Comparison of ENCODE assay signal across 31 cellular contexts in genomic region chr4:46878641-46879040, GRCh38. TPM values are rescaled to one million over a fixed set of nuclear protein-coding genes. Genes with fewer than 3 reads are reported as not detected.
"Had no signal": no experiment of that assay in that cellular context is flagged by ENCODE, and none has a peak within 500 bp of the region (broad histone marks: within the 10 kb centered on the region; RNA-seq: fewer than 3 reads in every experiment).

No MANE protein-coding gene starts in this region.

- ATAC-seq: activated naive CD4-positive, alpha-beta T cell treated with anti-CD3 and anti-CD28 coated beads, Interleukin-2, amount 50 U/mL, for 72 hours; activated T-helper 17 cell treated with anti-CD3 and anti-CD28 coated beads, Interleukin-2, amount 50 U/mL, for 72 hours; gastrocnemius medialis; left colon; sciatic nerve; stimulated activated effector memory CD8-positive, alpha-beta T cell treated with anti-CD3 and anti-CD28 coated beads, Interleukin-12 subunit alpha, Interleukin-12 subunit beta, amount 100 ng/mL, for 72 hours; stimulated activated naive CD8-positive, alpha-beta T cell treated with anti-CD3 and anti-CD28 coated beads, Interleukin-15, amount 100 ng/mL, for 72 hours; WTC11 had no signal

- DNase-seq: activated CD4-positive, alpha-beta T cell treated with anti-CD3 and anti-CD28 coated beads, Interleukin-2, amount 50 U/mL, for 4 hours; activated CD8-positive, alpha-beta memory T cell treated with anti-CD3 and anti-CD28 coated beads for 24 hours; activated CD8-positive, alpha-beta memory T cell treated with anti-CD3 and anti-CD28 coated beads, Interleukin-2, amount 50 U/mL, for 4 hours; activated T-cell treated with anti-CD3 and anti-CD28 coated beads, Interleukin-2, amount 50 U/mL, for 24 hours; brain microvascular endothelial cell; central memory CD4-positive, alpha-beta T cell; colonic mucosa; gastrocnemius medialis; head of caudate nucleus; islet precursor cell; left colon; nephron progenitor cell; nucleus accumbens; posterior cingulate gyrus; small intestine; stimulated activated CD4-positive, alpha-beta T cell treated with anti-CD3 and anti-CD28 coated beads, Interleukin-2, amount 100 ng/mL, for 24 hours; stimulated activated naive CD8-positive, alpha-beta T cell treated with anti-CD3 and anti-CD28 coated beads, Interleukin-15, amount 100 ng/mL, for 72 hours; T-helper 9 cell; tibial artery had no signal

RNA-seq across cellular contexts. Expression of gene COX7B2, which starts 30.4 kb away (rescaled TPM):
- total RNA-seq: activated naive CD4-positive, alpha-beta T cell treated with anti-CD3 and anti-CD28 coated beads, Interleukin-2, amount 50 U/mL, for 72 hours; activated T-helper 17 cell treated with anti-CD3 and anti-CD28 coated beads, Interleukin-2, amount 50 U/mL, for 72 hours; ascending aorta; colonic mucosa; esophagus muscularis mucosa; gastrocnemius medialis; left colon; lower leg skin; mononuclear cell; myocyte; sciatic nerve; ureter; WTC11 had no signal
- polyA plus RNA-seq: adipose tissue, small intestine had no signal
